ENCODE assay signal across 27 cellular contexts in genomic region chr20:12458241-12458640, GRCh38.
"Had no signal": no experiment of that assay in that cellular context is flagged by ENCODE, and none has a peak within 500 bp of the region (broad histone marks: within the 10 kb centered on the region; RNA-seq: fewer than 3 reads in every experiment).

No MANE protein-coding gene starts in this region.

- FAIRE-seq: colon, endothelial cell of umbilical vein, frontal cortex had no signal

- H3K9me3 ChIP-seq: colonic mucosa, esophagus muscularis mucosa, esophagus squamous epithelium, gastrocnemius medialis, gastroesophageal sphincter, heart left ventricle, heart right ventricle had no signal

- H3K27me3 ChIP-seq: colonic mucosa, dorsolateral prefrontal cortex, esophagus muscularis mucosa, esophagus squamous epithelium, foreskin keratinocyte, gastrocnemius medialis, gastroesophageal sphincter, heart left ventricle, heart right ventricle had no signal

- H3K4me1 ChIP-seq: colonic mucosa, esophagus muscularis mucosa, esophagus squamous epithelium, foreskin keratinocyte, gastrocnemius medialis, gastroesophageal sphincter, heart left ventricle, heart right ventricle had no signal

- H3K27ac ChIP-seq: colonic mucosa, coronary artery, dorsolateral prefrontal cortex, epithelial cell of prostate, esophagus muscularis mucosa, esophagus squamous epithelium, foreskin keratinocyte, gastrocnemius medialis, gastroesophageal sphincter, heart left ventricle, heart right ventricle had no signal

- ATAC-seq: effector memory CD8-positive, alpha-beta T cell; esophagus mucosa; foreskin keratinocyte; gastrocnemius medialis; gastroesophageal sphincter; heart left ventricle; heart right ventricle had no signal

- DNase-seq: colonic mucosa; cortex of kidney; dermis blood vessel endothelial cell; dorsolateral prefrontal cortex; effector CD4-positive, alpha-beta T cell; effector CD8-positive, alpha-beta T cell; effector memory CD4-positive, alpha-beta T cell; effector memory CD8-positive, alpha-beta T cell; endodermal cell; erythroblast; esophagus squamous epithelium; foreskin fibroblast; foreskin keratinocyte; foreskin melanocyte; gastrocnemius medialis; glutamatergic neuron; head of caudate nucleus; heart left ventricle; heart right ventricle had no signal

- H3K36me3 ChIP-seq: colonic mucosa, esophagus muscularis mucosa, esophagus squamous epithelium, gastrocnemius medialis, gastroesophageal sphincter, heart left ventricle, heart right ventricle had no signal

- H3K4me3 ChIP-seq: colonic mucosa, coronary artery, dorsolateral prefrontal cortex, esophagus muscularis mucosa, esophagus squamous epithelium, gastrocnemius medialis, gastroesophageal sphincter, heart left ventricle, heart right ventricle had no signal
